Comparison of ENCODE assay signal across 10 cellular contexts in genomic region chr10:71749396-71749795, GRCh38. TPM values are rescaled to one million over a fixed set of nuclear protein-coding genes. Genes with fewer than 3 reads are reported as not detected.
DNase-seq lines count a peak whose midpoint lies in the region; ATAC-seq and TF ChIP-seq lines count a peak whose summit lies in the region.
"Had no signal": no experiment of that assay in that cellular context is flagged by ENCODE, and none has a peak within 500 bp of the region (broad histone marks: within the 10 kb centered on the region; RNA-seq: fewer than 3 reads in every experiment).

No MANE protein-coding gene starts in this region.

- POLR2A ChIA-PET in naive thymus-derived CD4-positive, alpha-beta T cell (lab: Charles Lee) = interaction anchor here (0.6 to 26.0 kb wide), 8 partner anchors 9 to 353 kb away, joined by 3 to 863 read pairs (median 18); partner anchors contain the start of genes C10orf105 and VSIR

- H3K36me3 Mint-ChIP-seq in activated naive CD4-positive, alpha-beta T cell treated with anti-CD3 and anti-CD28 coated beads, Interleukin-2, amount 50 U/mL, for 24 hours = peaks cover 23% of the 10 kb centered on the region
- H3K36me3 Mint-ChIP-seq in central memory CD8-positive, alpha-beta T cell (ENCODE audit: insufficient read depth) = peaks cover 26% of the 10 kb centered on the region
- H3K36me3 Mint-ChIP-seq in naive thymus-derived CD4-positive, alpha-beta T cell = peaks cover 6 to 65% (median 26%) of the 10 kb centered on the region in 5 donors
- no peaks in the 10 kb centered on the region for H3K36me3 Mint-ChIP-seq in progenitor cell of endocrine pancreas (ENCODE audit: insufficient read depth)

- H3K9me3 Mint-ChIP-seq in activated naive CD4-positive, alpha-beta T cell treated with anti-CD3 and anti-CD28 coated beads, Interleukin-2, amount 50 U/mL, for 24 hours = no peaks in the 10 kb centered on the region
- H3K9me3 Mint-ChIP-seq in central memory CD8-positive, alpha-beta T cell = no peaks in the 10 kb centered on the region
- H3K9me3 Mint-ChIP-seq in naive thymus-derived CD4-positive, alpha-beta T cell = peaks cover 0 to 3% (median 0%) of the 10 kb centered on the region in 11 donors
- no peaks in the 10 kb centered on the region for H3K9me3 Mint-ChIP-seq in progenitor cell of endocrine pancreas (ENCODE audit: low read depth)

- H3K4me3 Mint-ChIP-seq in activated naive CD4-positive, alpha-beta T cell treated with anti-CD3 and anti-CD28 coated beads, Interleukin-2, amount 50 U/mL, for 24 hours = peak overlapping the region; percentile 55
- H3K4me3 Mint-ChIP-seq in central memory CD8-positive, alpha-beta T cell = peak overlapping the region; percentile 71
- H3K4me3 Mint-ChIP-seq in naive thymus-derived CD4-positive, alpha-beta T cell = peak overlapping the region; percentile 74 to 90 (median 85)
- H3K4me3 Mint-ChIP-seq in progenitor cell of endocrine pancreas (ENCODE audit: low read depth) = no peak overlapping the region

- peaks cover 5 to 39% (median 14%) of the 10 kb centered on the region in 3 experiments for H3K36me3 ChIP-seq in naive thymus-derived CD4-positive, alpha-beta T cell (ENCODE audit: control insufficient read depth in 2 of 3, insufficient read depth in 3 of 3, low read length in 3 of 3)
- peaks cover 31% of the 10 kb centered on the region for H3K36me3 ChIP-seq in upper lobe of right lung

- peaks cover 93 to 99% of the 10 kb centered on the region in 2 donors for H3K4me1 ChIP-seq in naive thymus-derived CD4-positive, alpha-beta T cell (ENCODE audit: control insufficient read depth in 2 of 2, insufficient read depth in 2 of 2, low read length in 2 of 2)
- H3K4me1 ChIP-seq in upper lobe of right lung = peaks cover 79% of the 10 kb centered on the region
- H3K4me1 ChIP-seq: parathyroid adenoma had no signal

- H3K9me3 ChIP-seq in naive thymus-derived CD4-positive, alpha-beta T cell (ENCODE audit: control insufficient read depth in 2 of 3, low read length in 3 of 3) = no peaks in the 10 kb centered on the region
- no peaks in the 10 kb centered on the region for H3K9me3 ChIP-seq in upper lobe of right lung

- H3K27me3 ChIP-seq in naive thymus-derived CD4-positive, alpha-beta T cell (ENCODE audit: control insufficient read depth in 2 of 2, insufficient read depth in 2 of 2, low read length in 2 of 2) = no peaks in the 10 kb centered on the region
- no peaks in the 10 kb centered on the region for H3K27me3 ChIP-seq in upper lobe of right lung

- CTCF ChIA-PET in naive thymus-derived CD4-positive, alpha-beta T cell (lab: Charles Lee) = interaction anchor here (0.6 to 4.4 kb wide), 14 partner anchors 8 to 61 kb away, joined by 3 to 34 read pairs (median 4); partner anchors contain the start of gene VSIR

- H3K27me3 Mint-ChIP-seq in activated naive CD4-positive, alpha-beta T cell treated with anti-CD3 and anti-CD28 coated beads, Interleukin-2, amount 50 U/mL, for 24 hours = no peaks in the 10 kb centered on the region
- H3K27me3 Mint-ChIP-seq in central memory CD8-positive, alpha-beta T cell = no peaks in the 10 kb centered on the region
- H3K27me3 Mint-ChIP-seq in naive thymus-derived CD4-positive, alpha-beta T cell = no peaks in the 10 kb centered on the region
- no peaks in the 10 kb centered on the region for H3K27me3 Mint-ChIP-seq in progenitor cell of endocrine pancreas

- ATAC-seq in central memory CD8-positive, alpha-beta T cell (replicated peaks; ENCODE audit: extremely low read depth, poor library complexity, severe bottlenecking) = no peak
- ATAC-seq in naive thymus-derived CD4-positive, alpha-beta T cell = no peak
- ATAC-seq in upper lobe of right lung (no peak), GM21619 (IDR thresholded peaks at IDR 0.05; ENCODE audit: unreplicated experiment) (no peak)

- H3K27ac ChIP-seq in naive thymus-derived CD4-positive, alpha-beta T cell (ENCODE audit: low read depth, low read length) = peak overlapping the region; percentile 74
- peak overlapping the region; percentile 88 for H3K27ac ChIP-seq in upper lobe of right lung

- DNase-seq in activated naive CD4-positive, alpha-beta T cell treated with anti-CD3 and anti-CD28 coated beads, Interleukin-2, amount 50 U/mL, for 16 hours = no peak
- DNase-seq in central memory CD8-positive, alpha-beta T cell (ENCODE audit: low spot score in 2 of 2) = no peak
- DNase-seq in naive thymus-derived CD4-positive, alpha-beta T cell = no peak
- DNase-seq in upper lobe of right lung (no peak), progenitor cell of endocrine pancreas (ENCODE audit: low spot score, unreplicated experiment) (no peak), COLO829 (ENCODE audit: low spot score) (no peak)
- DNase-seq: NCI-H2081 treated with DMSO at 0.1 percent for 48 hours had no signal

- peak overlapping the region; percentile 94 for H3K27ac Mint-ChIP-seq in activated naive CD4-positive, alpha-beta T cell treated with anti-CD3 and anti-CD28 coated beads, Interleukin-2, amount 50 U/mL, for 24 hours
- H3K27ac Mint-ChIP-seq in central memory CD8-positive, alpha-beta T cell (ENCODE audit: low read depth) = peak overlapping the region; percentile 88
- peak overlapping the region; percentile 95 to 99 (median 98) for H3K27ac Mint-ChIP-seq in naive thymus-derived CD4-positive, alpha-beta T cell
- no peak overlapping the region for H3K27ac Mint-ChIP-seq in progenitor cell of endocrine pancreas

- no peak overlapping the region for H3K4me3 ChIP-seq in naive thymus-derived CD4-positive, alpha-beta T cell (ENCODE audit: low read length)
- H3K4me3 ChIP-seq in upper lobe of right lung = no peak overlapping the region

- intact Hi-C loops in naive thymus-derived CD4-positive, alpha-beta T cell (cut with micrococcal nuclease) = loop anchor here (1.0 to 10.0 kb wide), 4 partner anchors 8 to 545 kb away; partner anchors contain the start of gene PSAP (in 1 of the 2)
- intact Hi-C loops in upper lobe of right lung (cut with DNase I) = no loop called here

- TF ChIP-seq CTCF in upper lobe of right lung (IDR thresholded peaks at IDR 0.05) = no peak
- no peak for TF ChIP-seq CTCF in progenitor cell of endocrine pancreas (IDR thresholded peaks at IDR 0.05; ENCODE audit: unreplicated experiment)

- peaks cover 94% of the 10 kb centered on the region for H3K4me1 Mint-ChIP-seq in activated naive CD4-positive, alpha-beta T cell treated with anti-CD3 and anti-CD28 coated beads, Interleukin-2, amount 50 U/mL, for 24 hours
- H3K4me1 Mint-ChIP-seq in central memory CD8-positive, alpha-beta T cell = peaks cover 94% of the 10 kb centered on the region
- peaks cover 86 to 98% (median 96%) of the 10 kb centered on the region in 7 donors for H3K4me1 Mint-ChIP-seq in naive thymus-derived CD4-positive, alpha-beta T cell
- peaks cover 35% of the 10 kb centered on the region for H3K4me1 Mint-ChIP-seq in progenitor cell of endocrine pancreas (ENCODE audit: low read depth)

RNA-seq across cellular contexts. Expression of gene VSIR, which starts 23.9 kb away (rescaled TPM):
- total RNA-seq in naive thymus-derived CD4-positive, alpha-beta T cell = 100 to 1,000 TPM in 3 of 5 experiments, 10 to 100 TPM in 2; 91.1 to 271 (median 101) TPM
- 100 to 1,000 TPM; 220 to 300 TPM for polyA plus RNA-seq in naive thymus-derived CD4-positive, alpha-beta T cell
- 128 TPM for total RNA-seq in upper lobe of right lung
- 2.6 and 3.6 TPM in 2 replicates for total RNA-seq in progenitor cell of endocrine pancreas

RNA-seq across cellular contexts. Expression of gene C10orf105, which starts 29.8 kb away (rescaled TPM):
- 1 to 10 TPM in 1 of 5 experiments, under 1 TPM in 4; 0.13 to 1.0 (median 0.19) TPM for total RNA-seq in naive thymus-derived CD4-positive, alpha-beta T cell
- not detected for polyA plus RNA-seq in naive thymus-derived CD4-positive, alpha-beta T cell
- total RNA-seq in upper lobe of right lung (0.52 TPM), progenitor cell of endocrine pancreas (0.07 TPM in 1 of 2 replicates, not detected in the other)

Comparison
In these comparisons a context has a peak if more than half of its experiments do, and no peak if none do; other contexts are left out.
1. RNA of gene VSIR, which starts 23.9 kb away (total RNA-seq): 128 TPM in upper lobe of right lung (single experiment) and 91.1 to 271 TPM in naive thymus-derived CD4-positive, alpha-beta T cell; 2.6 to 3.6 TPM in progenitor cell of endocrine pancreas; every median in the first group is over 10 times any median in the second.